19 cellular contexts compared by ENCODE assay signal in the genomic region with DNA sequence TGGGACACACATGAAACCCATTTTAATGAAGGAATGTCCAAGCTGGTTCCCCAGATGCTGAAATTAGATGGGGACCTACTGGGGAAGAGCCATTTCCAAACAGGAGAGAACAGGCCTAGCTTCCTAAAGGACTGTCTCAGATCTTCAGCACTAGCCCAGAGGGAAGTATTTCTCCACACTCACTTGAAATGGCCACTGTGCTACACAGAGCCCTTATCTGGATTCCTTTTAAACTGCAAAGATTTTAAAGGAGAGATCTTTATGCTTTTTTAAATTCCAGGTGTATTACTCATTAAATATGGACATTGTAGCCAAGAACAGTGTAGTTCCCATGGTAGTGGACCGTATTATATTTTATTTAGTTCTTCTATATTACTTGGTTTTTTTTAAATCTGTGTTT.
"Had no signal": no experiment of that assay in that cellular context is flagged by ENCODE, and none has a peak within 500 bp of the region (broad histone marks: within the 10 kb centered on the region; RNA-seq: fewer than 3 reads in every experiment).

No MANE protein-coding gene starts in this region.

- H3K36me3 ChIP-seq: heart left ventricle, right lobe of liver, suprapubic skin, thyroid gland had no signal

- H3K4me3 Mint-ChIP-seq: naive thymus-derived CD4-positive, alpha-beta T cell; nephron progenitor cell; stimulated activated effector memory CD8-positive, alpha-beta T cell treated with anti-CD3 and anti-CD28 coated beads, Interleukin-12 subunit alpha, Interleukin-12 subunit beta, amount 100 ng/mL, for 72 hours had no signal

- H3K9me3 ChIP-seq: heart left ventricle, psoas muscle, right lobe of liver, suprapubic skin, thyroid gland had no signal

- H3K4me1 Mint-ChIP-seq: naive thymus-derived CD4-positive, alpha-beta T cell; stimulated activated effector memory CD8-positive, alpha-beta T cell treated with anti-CD3 and anti-CD28 coated beads, Interleukin-12 subunit alpha, Interleukin-12 subunit beta, amount 100 ng/mL, for 72 hours had no signal

- H3K27ac Mint-ChIP-seq: naive thymus-derived CD4-positive, alpha-beta T cell; nephron progenitor cell; stimulated activated effector memory CD8-positive, alpha-beta T cell treated with anti-CD3 and anti-CD28 coated beads, Interleukin-12 subunit alpha, Interleukin-12 subunit beta, amount 100 ng/mL, for 72 hours had no signal

- H3K36me3 Mint-ChIP-seq: stimulated activated effector memory CD8-positive, alpha-beta T cell treated with anti-CD3 and anti-CD28 coated beads, Interleukin-12 subunit alpha, Interleukin-12 subunit beta, amount 100 ng/mL, for 72 hours had no signal

- H3K27ac ChIP-seq: dorsolateral prefrontal cortex, heart left ventricle, psoas muscle, right lobe of liver, suprapubic skin, thyroid gland had no signal

- DNase-seq: cortex of kidney; dorsolateral prefrontal cortex; effector CD8-positive, alpha-beta T cell; heart left ventricle; hippocampal formation; kidney glomerular epithelial cell; mammary epithelial cell; naive thymus-derived CD4-positive, alpha-beta T cell; nephron progenitor cell; psoas muscle; retina; right lobe of liver; stimulated activated CD4-positive, alpha-beta T cell treated with anti-CD3 and anti-CD28 coated beads, Interleukin-4, amount 100 ng/mL, for 1 hour; stimulated activated CD8-positive, alpha-beta memory T cell treated with anti-CD3 and anti-CD28 coated beads, Interleukin-4, amount 100 ng/mL, for 48 hours; stimulated activated naive CD8-positive, alpha-beta T cell treated with anti-CD3 and anti-CD28 coated beads, Interleukin-15, Interleukin-2, amounts not matched to agents 100 U/mL and 50 U/mL, for 24 hours; thyroid gland had no signal

- H3K4me3 ChIP-seq: dorsolateral prefrontal cortex, heart left ventricle, psoas muscle, right lobe of liver, suprapubic skin, thyroid gland had no signal

- FAIRE-seq: frontal cortex had no signal

- H3K27me3 ChIP-seq: dorsolateral prefrontal cortex, right lobe of liver, thyroid gland had no signal

- H3K9me3 Mint-ChIP-seq: nephron progenitor cell; stimulated activated effector memory CD8-positive, alpha-beta T cell treated with anti-CD3 and anti-CD28 coated beads, Interleukin-12 subunit alpha, Interleukin-12 subunit beta, amount 100 ng/mL, for 72 hours had no signal

- H3K4me1 ChIP-seq: heart left ventricle, psoas muscle, right lobe of liver, suprapubic skin, thyroid gland had no signal
